Comparison of ENCODE assay signal across 8 cellular contexts in the genomic region with DNA sequence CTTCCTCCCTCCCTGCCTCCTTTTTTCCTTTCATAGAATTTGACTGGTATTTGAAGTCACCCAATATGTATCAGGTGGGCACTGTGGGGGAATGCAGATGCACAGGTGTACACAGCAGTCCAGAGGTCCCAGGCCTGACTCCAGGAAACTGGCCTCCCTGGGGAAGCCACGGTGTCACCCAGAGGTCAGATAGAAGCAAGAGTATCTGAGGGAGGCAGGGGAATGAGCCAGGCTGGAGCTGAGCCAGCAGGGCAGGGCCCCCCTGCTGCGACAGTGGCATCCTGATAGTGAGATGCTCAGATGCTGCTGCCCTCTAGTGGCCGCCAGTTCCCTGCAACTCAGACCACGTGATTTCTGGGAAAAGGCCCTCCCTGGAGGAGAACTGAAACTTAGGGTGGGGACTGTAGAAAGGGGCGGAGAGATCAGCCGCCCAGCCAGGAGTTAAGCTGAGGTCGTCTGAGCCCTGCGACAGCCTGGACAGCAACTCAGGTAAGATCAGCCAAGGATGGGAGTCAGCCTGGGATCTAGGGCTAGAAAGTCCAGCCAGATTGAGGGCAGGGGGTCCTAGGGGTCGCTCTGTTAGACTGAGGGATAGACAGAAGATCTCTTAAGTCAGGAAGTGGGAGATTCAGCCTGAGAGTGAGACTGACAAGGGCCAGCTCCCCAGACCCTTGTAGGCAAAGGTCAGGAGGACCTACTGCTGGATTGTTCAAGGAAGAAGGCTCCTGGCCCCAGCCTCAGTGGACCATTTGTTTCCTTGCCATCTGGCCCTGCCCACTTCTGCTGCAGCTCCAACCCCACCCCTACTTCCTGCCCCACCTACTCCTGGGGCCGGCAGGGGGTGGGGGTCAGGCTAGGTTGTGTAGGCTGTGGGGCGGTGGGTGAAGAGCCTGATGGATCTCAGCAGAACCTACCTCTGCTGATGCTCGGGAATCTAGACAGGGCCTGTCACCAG. TPM values are rescaled to one million over a fixed set of nuclear protein-coding genes. Genes with fewer than 3 reads are reported as not detected.
DNase-seq lines count a peak whose midpoint lies in the region; ATAC-seq and TF ChIP-seq lines count a peak whose summit lies in the region.

A gene with protein sequence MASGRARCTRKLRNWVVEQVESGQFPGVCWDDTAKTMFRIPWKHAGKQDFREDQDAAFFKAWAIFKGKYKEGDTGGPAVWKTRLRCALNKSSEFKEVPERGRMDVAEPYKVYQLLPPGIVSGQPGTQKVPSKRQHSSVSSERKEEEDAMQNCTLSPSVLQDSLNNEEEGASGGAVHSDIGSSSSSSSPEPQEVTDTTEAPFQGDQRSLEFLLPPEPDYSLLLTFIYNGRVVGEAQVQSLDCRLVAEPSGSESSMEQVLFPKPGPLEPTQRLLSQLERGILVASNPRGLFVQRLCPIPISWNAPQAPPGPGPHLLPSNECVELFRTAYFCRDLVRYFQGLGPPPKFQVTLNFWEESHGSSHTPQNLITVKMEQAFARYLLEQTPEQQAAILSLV (plus strand): TSS at position 416 of the 955 bp plus-strand sequence. CDS start 880 bp downstream, outside the sequence.

- peak within 1 kb of the TSS; percentile 77 for H3K27ac ChIP-seq in KOPT-K1 (ENCODE audit: low read depth, low read length, poor library complexity, severe bottlenecking)
- peak within 1 kb of the TSS; percentile 91 to 96 (median 95) for H3K27ac ChIP-seq in Peyer's patch
- H3K27ac ChIP-seq in esophagus muscularis mucosa (replicated peaks in 1 of 4), result peak within 1 kb of the TSS; percentile 88 to 92 (median 90)

- peak within 1 kb of the TSS; percentile 53 to 77 (median 68) for H3K4me3 ChIP-seq in Peyer's patch
- H3K4me3 ChIP-seq in esophagus muscularis mucosa, result peak within 1 kb of the TSS; percentile 66 to 73 (median 69)

- H3K9me3 ChIP-seq in KOPT-K1 (ENCODE audit: insufficient read depth, low read length, poor library complexity, severe bottlenecking) (no peaks in the 10 kb centered on the region), Peyer's patch (no peaks in the 10 kb centered on the region), esophagus muscularis mucosa (no peaks in the 10 kb centered on the region)

- TF ChIP-seq POLR2A in Peyer's patch (IDR thresholded peaks at IDR 0.05) (peak; percentile 68 to 80), esophagus muscularis mucosa (IDR thresholded peaks at IDR 0.05; ENCODE audit: low read depth) (no peak)

- H3K4me1 ChIP-seq in Peyer's patch, result peaks cover 5 to 31% (median 15%) of the 10 kb centered on the region in 4 donors
- peaks cover 27 to 48% (median 39%) of the 10 kb centered on the region in 4 donors for H3K4me1 ChIP-seq in esophagus muscularis mucosa

- peak; percentile 95 to 99 (median 98) for TF ChIP-seq CTCF in Peyer's patch (IDR thresholded peaks at IDR 0.05)
- peak in 2 of 3 experiments; percentile 94 to 95 for TF ChIP-seq CTCF in esophagus muscularis mucosa (IDR thresholded peaks at IDR 0.05)

- H3K27me3 ChIP-seq in Peyer's patch, result no peaks in the 10 kb centered on the region
- no peaks in the 10 kb centered on the region for H3K27me3 ChIP-seq in esophagus muscularis mucosa

- ATAC-seq in GM21786 (IDR thresholded peaks at IDR 0.05; ENCODE audit: unreplicated experiment), result peak; percentile 84

- peak; percentile 97 for DNase-seq in Daoy (ENCODE audit: low read depth)
- peak; percentile 97 to 99 (median 99) for DNase-seq in Peyer's patch
- peak; percentile 100 for DNase-seq in activated T-cell treated with anti-CD3 and anti-CD28 coated beads, Interleukin-2, amount 50 U/mL, for 48 hours
- peak; percentile 99 for DNase-seq in esophagus muscularis mucosa (ENCODE audit: extremely low spot score)
- DNase-seq in myocyte (ENCODE audit: low read depth), result peak; percentile 96
- peak; percentile 88 to 92 for DNase-seq in stimulated activated CD8-positive, alpha-beta memory T cell treated with anti-CD3 and anti-CD28 coated beads, Interleukin-7, amount 100 ng/mL, for 48 hours (ENCODE audit: extremely low read depth in 1 of 2, low read depth in 1 of 2)

- intact Hi-C loops in esophagus muscularis mucosa (cut with DNase I), result loop anchor here (5.0 kb wide), 1 partner anchor 54 kb away; no protein-coding TSS in a partner anchor

- WGBS in esophagus muscularis mucosa, result 0% methylated on average over 12 of the region's 12 CpGs

- TF ChIP-seq EP300 in esophagus muscularis mucosa (IDR thresholded peaks at IDR 0.05), result no peak

- peaks cover 75% of the 10 kb centered on the region for H3K36me3 ChIP-seq in KOPT-K1 (ENCODE audit: insufficient read depth, low read length)
- H3K36me3 ChIP-seq in Peyer's patch, result peaks cover 0 to 69% (median 5%) of the 10 kb centered on the region in 3 donors
- peaks cover 64 to 77% (median 72%) of the 10 kb centered on the region in 4 donors for H3K36me3 ChIP-seq in esophagus muscularis mucosa

RNA-seq across cellular contexts. Expression of the gene that starts here (rescaled TPM):
- 7.9 and 25.5 TPM in 2 replicates for total RNA-seq in Daoy (2014; rRNA removed; shearing (Covaris generic))
- 100 to 1,000 TPM in 1 of 4 donors, 10 to 100 TPM in 3; 64.1 to 219 (median 80.8) TPM for total RNA-seq in Peyer's patch
- 10 to 100 TPM; 39.5 to 78.3 (median 63.2) TPM for total RNA-seq in esophagus muscularis mucosa
- 48.6 and 94.1 TPM in 2 replicates for total RNA-seq in myocyte
- polyA plus RNA-seq in myocyte (2012), result 53.0 TPM

Comparison
In these comparisons a context has a peak if more than half of its experiments do, and no peak if none do; other contexts are left out.
1. Peak in every context shown above with its lines: DNase-seq, ATAC-seq, H3K4me3 ChIP-seq and H3K27ac ChIP-seq.